ENCODE assay signal across 18 cellular contexts in genomic region chr14:34797747-34798583, GRCh38.
DNase-seq lines count a peak whose midpoint lies in the region; ATAC-seq and TF ChIP-seq lines count a peak whose summit lies in the region.
"Had no signal": no experiment of that assay in that cellular context is flagged by ENCODE, and none has a peak within 500 bp of the region (broad histone marks: within the 10 kb centered on the region; RNA-seq: fewer than 3 reads in every experiment).

No MANE protein-coding gene starts in this region.

- H2AFZ ChIP-seq in neural progenitor cell (replicated peaks), result no peak overlapping the region

- H4K20me1 ChIP-seq in neural progenitor cell (ENCODE audit: low read depth), result no peaks in the 10 kb centered on the region

- no peak for TF ChIP-seq POLR2A in gastrocnemius medialis (IDR thresholded peaks at IDR 0.05)

- TF ChIP-seq CTCF in RWPE1 (conservative IDR thresholded peaks at IDR 0.05; ENCODE audit: low read depth) (no peak), neural progenitor cell (IDR thresholded peaks at IDR 0.05) (no peak), gastrocnemius medialis (IDR thresholded peaks at IDR 0.05 in 4 of 5, conservative IDR thresholded peaks at IDR 0.05 in 1 of 5) (no peak), GM13976 (IDR thresholded peaks at IDR 0.05; ENCODE audit: borderline replicate concordance, control extremely low read depth, extremely low read depth, insufficient read depth, missing control alignments) (no peak)

- H3K36me3 Mint-ChIP-seq in activated CD4-positive, alpha-beta memory T cell treated with anti-CD3 and anti-CD28 coated beads, Interleukin-2, amount 10 ng/mL, durations not matched to agents 7 days and 5 days (ENCODE audit: low read depth), result peaks cover 61% of the 10 kb centered on the region
- H3K36me3 Mint-ChIP-seq in activated CD4-positive, alpha-beta memory T cell treated with anti-CD3 and anti-CD28 coated beads for 36 hours, result peaks cover 48% of the 10 kb centered on the region
- H3K36me3 Mint-ChIP-seq in neural progenitor cell, result peaks cover 36% of the 10 kb centered on the region

- no peak overlapping the region for H3K27ac Mint-ChIP-seq in activated CD4-positive, alpha-beta memory T cell treated with anti-CD3 and anti-CD28 coated beads, Interleukin-2, amount 10 ng/mL, durations not matched to agents 7 days and 5 days
- H3K27ac Mint-ChIP-seq in activated CD4-positive, alpha-beta memory T cell treated with anti-CD3 and anti-CD28 coated beads for 36 hours, result no peak overlapping the region
- no peak overlapping the region for H3K27ac Mint-ChIP-seq in neural progenitor cell

- H3K4me1 Mint-ChIP-seq in activated CD4-positive, alpha-beta memory T cell treated with anti-CD3 and anti-CD28 coated beads, Interleukin-2, amount 10 ng/mL, durations not matched to agents 7 days and 5 days, result peaks cover 4% of the 10 kb centered on the region
- peaks cover 5% of the 10 kb centered on the region for H3K4me1 Mint-ChIP-seq in activated CD4-positive, alpha-beta memory T cell treated with anti-CD3 and anti-CD28 coated beads for 36 hours (ENCODE audit: low read depth)
- H3K4me1 Mint-ChIP-seq in neural progenitor cell, result no peaks in the 10 kb centered on the region

- no peak overlapping the region for H3K9ac ChIP-seq in neural progenitor cell

- H3K27me3 Mint-ChIP-seq in activated CD4-positive, alpha-beta memory T cell treated with anti-CD3 and anti-CD28 coated beads, Interleukin-2, amount 10 ng/mL, durations not matched to agents 7 days and 5 days, result no peaks in the 10 kb centered on the region
- H3K27me3 Mint-ChIP-seq in activated CD4-positive, alpha-beta memory T cell treated with anti-CD3 and anti-CD28 coated beads for 36 hours, result no peaks in the 10 kb centered on the region
- H3K27me3 Mint-ChIP-seq in neural progenitor cell (ENCODE audit: insufficient read depth, low read depth), result no peaks in the 10 kb centered on the region

- POLR2A ChIA-PET in activated CD4-positive, alpha-beta memory T cell treated with anti-CD3 and anti-CD28 coated beads, Interleukin-2, amount 10 ng/mL, durations not matched to agents 7 days and 5 days (lab: Charles Lee), result interaction anchor here (1.2 kb wide), 1 partner anchor 76 kb away, joined by 3 read pairs; no protein-coding TSS in a partner anchor
- POLR2A ChIA-PET in activated CD4-positive, alpha-beta memory T cell treated with anti-CD3 and anti-CD28 coated beads for 36 hours (lab: Charles Lee), result no interaction called here
- POLR2A ChIA-PET in RWPE1 (lab: Yijun Ruan, JAX; ENCODE audit: low non-redundant PET), result no interaction called here

- no peaks in the 10 kb centered on the region for H3K9me3 ChIP-seq in neural progenitor cell (ENCODE audit: low read depth)
- no peaks in the 10 kb centered on the region for H3K9me3 ChIP-seq in gastrocnemius medialis
- H3K9me3 ChIP-seq: sigmoid colon, thyroid gland had no signal

- H3K36me3 ChIP-seq in neural progenitor cell (peaks cover 6% of the 10 kb centered on the region), gastrocnemius medialis (peaks cover 0 to 77% of the 10 kb centered on the region in 2 donors)

- CTCF ChIA-PET in activated CD4-positive, alpha-beta memory T cell treated with anti-CD3 and anti-CD28 coated beads, Interleukin-2, amount 10 ng/mL, durations not matched to agents 7 days and 5 days (lab: Charles Lee), result no interaction called here
- CTCF ChIA-PET in activated CD4-positive, alpha-beta memory T cell treated with anti-CD3 and anti-CD28 coated beads for 36 hours (lab: Charles Lee), result no interaction called here
- CTCF ChIA-PET in RWPE1 (lab: Yijun Ruan, JAX), result interaction anchor here (0.7 to 1.0 kb wide), 3 partner anchors 38 to 135 kb away, joined by 3 to 4 read pairs (median 3); no protein-coding TSS in a partner anchor

- no peak for ATAC-seq in gastrocnemius medialis
- ATAC-seq in HG03457 (IDR thresholded peaks at IDR 0.05; ENCODE audit: unreplicated experiment), result no peak

- H3K4me3 ChIP-seq in neural progenitor cell (no peak overlapping the region), gastrocnemius medialis (no peak overlapping the region)
- H3K4me3 ChIP-seq: lung, sigmoid colon, thyroid gland had no signal

- no peaks in the 10 kb centered on the region for H3K79me2 ChIP-seq in neural progenitor cell (ENCODE audit: low read depth)

- H3K27me3 ChIP-seq in neural progenitor cell (no peaks in the 10 kb centered on the region), gastrocnemius medialis (no peaks in the 10 kb centered on the region)
- H3K27me3 ChIP-seq: sigmoid colon, thyroid gland had no signal

- H3K9me3 Mint-ChIP-seq in activated CD4-positive, alpha-beta memory T cell treated with anti-CD3 and anti-CD28 coated beads, Interleukin-2, amount 10 ng/mL, durations not matched to agents 7 days and 5 days, result no peaks in the 10 kb centered on the region
- H3K9me3 Mint-ChIP-seq in activated CD4-positive, alpha-beta memory T cell treated with anti-CD3 and anti-CD28 coated beads for 36 hours, result no peaks in the 10 kb centered on the region
- H3K9me3 Mint-ChIP-seq in neural progenitor cell, result peaks cover 2% of the 10 kb centered on the region

- H3F3A ChIP-seq in neural progenitor cell (ENCODE audit: low read depth), result no peaks in the 10 kb centered on the region

- H3K4me3 Mint-ChIP-seq in activated CD4-positive, alpha-beta memory T cell treated with anti-CD3 and anti-CD28 coated beads, Interleukin-2, amount 10 ng/mL, durations not matched to agents 7 days and 5 days, result no peak overlapping the region
- H3K4me3 Mint-ChIP-seq in activated CD4-positive, alpha-beta memory T cell treated with anti-CD3 and anti-CD28 coated beads for 36 hours, result no peak overlapping the region
- H3K4me3 Mint-ChIP-seq in neural progenitor cell, result no peak overlapping the region

- H3K4me1 ChIP-seq in neural progenitor cell (no peaks in the 10 kb centered on the region), gastrocnemius medialis (no peaks in the 10 kb centered on the region)
- H3K4me1 ChIP-seq: sigmoid colon, thyroid gland had no signal

- no peak overlapping the region for H3K4me2 ChIP-seq in neural progenitor cell

- peak; percentile 17 for DNase-seq in activated CD4-positive, alpha-beta memory T cell treated with anti-CD3 and anti-CD28 coated beads, Interleukin-2, amount 10 ng/mL, durations not matched to agents 7 days and 5 days
- DNase-seq in activated CD4-positive, alpha-beta memory T cell treated with anti-CD3 and anti-CD28 coated beads for 36 hours, result no peak
- peak; percentile 7 for DNase-seq in H4 (ENCODE audit: low spot score)
- no peak for DNase-seq in RWPE1 (ENCODE audit: low spot score)
- peak; percentile 13 for DNase-seq in neural progenitor cell (ENCODE audit: low spot score)
- DNase-seq in gastrocnemius medialis, result no peak
- DNase-seq in GM13976 (ENCODE audit: low spot score), result no peak
- DNase-seq: activated CD4-positive, CD25-positive, alpha-beta regulatory T cell treated with anti-CD3 and anti-CD28 coated beads, Interleukin-2, amount 50 U/mL, for 72 hours; activated effector memory CD4-positive, alpha-beta T cell treated with Interleukin-2 at 50 U/mL for 16 hours; HCEC 1CT; hippocampal formation; NK-92 treated with Interleukin-12 subunit alpha and Interleukin-12 subunit beta, amount 100 ng/mL, for 24 hours; sigmoid colon; stimulated activated naive CD4-positive, alpha-beta T cell treated with Interleukin-2 at 50 U/mL for 16 hours; T1000; thyroid gland had no signal

- in situ Hi-C loops in gastrocnemius medialis (cut with MboI; ENCODE audit: low sequenced_read_pairs in 4 of 4), result no loop called here
- in situ Hi-C loops in GM13976 (cut with MboI; ENCODE audit: low sequenced_read_pairs, unreplicated experiment), result no loop called here

- intact Hi-C loops in activated CD4-positive, alpha-beta memory T cell treated with anti-CD3 and anti-CD28 coated beads for 36 hours (cut with micrococcal nuclease), result no loop called here
- intact Hi-C loops in gastrocnemius medialis (cut with DNase I; ENCODE audit: low total_unique reads), result no loop called here

- H3K27ac ChIP-seq in RWPE1, result 0 out of 2 replicates have a peak overlapping the region, but pooled peaks have one; percentile 10
- no peak overlapping the region for H3K27ac ChIP-seq in neural progenitor cell
- H3K27ac ChIP-seq in gastrocnemius medialis, result no peak overlapping the region
- H3K27ac ChIP-seq: sigmoid colon, thyroid gland had no signal

Comparison
In these comparisons a context has a peak if more than half of its experiments do, and no peak if none do; other contexts are left out.
1. DNase-seq: peak in activated CD4-positive, alpha-beta memory T cell treated with anti-CD3 and anti-CD28 coated beads, Interleukin-2, amount 10 ng/mL, durations not matched to agents 7 days and 5 days (single experiment), H4 (single experiment) and neural progenitor cell (single experiment); none in activated CD4-positive, alpha-beta memory T cell treated with anti-CD3 and anti-CD28 coated beads for 36 hours (single experiment), RWPE1 (single experiment), gastrocnemius medialis (0 of 2) and GM13976 (single experiment).